Comparison of ENCODE assay signal across 17 cellular contexts in the genomic region with DNA sequence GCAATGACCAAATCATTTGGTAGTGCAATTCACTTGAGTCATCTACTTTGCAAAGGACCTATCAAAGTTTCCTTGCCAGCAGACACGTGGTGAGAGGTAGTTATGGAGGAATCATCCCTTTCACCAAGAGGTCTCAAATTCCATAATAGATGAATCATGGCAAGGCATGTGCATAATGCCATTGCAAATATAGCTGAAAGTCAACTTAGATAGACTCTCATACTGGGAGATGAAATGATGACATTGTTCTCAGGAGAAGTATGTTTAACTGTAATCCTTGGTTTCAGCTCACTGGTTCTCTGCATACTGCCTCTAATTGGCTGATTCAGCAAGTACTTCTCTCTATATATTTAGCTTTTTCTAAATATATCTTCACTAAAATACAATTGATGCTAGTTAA. TPM values are rescaled to one million over a fixed set of nuclear protein-coding genes. Genes with fewer than 3 reads are reported as not detected.
DNase-seq lines count a peak whose midpoint lies in the region; ATAC-seq and TF ChIP-seq lines count a peak whose summit lies in the region.
"Had no signal": no experiment of that assay in that cellular context is flagged by ENCODE, and none has a peak within 500 bp of the region (broad histone marks: within the 10 kb centered on the region; RNA-seq: fewer than 3 reads in every experiment).

No MANE protein-coding gene starts in this region.

- no peak for ATAC-seq in GM19023 (IDR thresholded peaks at IDR 0.05; ENCODE audit: unreplicated experiment)
- ATAC-seq: activated CD8-positive, alpha-beta memory T cell treated with anti-CD3 and anti-CD28 coated beads, Interleukin-2, amount 10 ng/mL, durations not matched to agents 7 days and 5 days; left ventricle myocardium superior; pancreas had no signal

- no peaks in the 10 kb centered on the region for H3K36me3 ChIP-seq in A673 (ENCODE audit: insufficient read depth, low read length, poor library complexity, severe bottlenecking)
- no peaks in the 10 kb centered on the region for H3K36me3 ChIP-seq in SJCRH30
- H3K36me3 ChIP-seq: pancreas, thoracic aorta had no signal

- H3K4me1 ChIP-seq in A673 (ENCODE audit: insufficient read depth, low read length, poor library complexity, severe bottlenecking) = no peaks in the 10 kb centered on the region
- peaks cover 14% of the 10 kb centered on the region for H3K4me1 ChIP-seq in SJCRH30
- H3K4me1 ChIP-seq: esophagus muscularis mucosa, pancreas had no signal

- no peak for TF ChIP-seq CTCF in A673 (conservative IDR thresholded peaks at IDR 0.05; ENCODE audit: low read depth, low read length)

- no TSS peak for BruUV-seq in A673 (replicated peaks; lab: Mats Ljungman, UMichigan)

- no peaks in the 10 kb centered on the region for H3K9me3 ChIP-seq in A673 (ENCODE audit: low read depth, low read length, poor library complexity, severe bottlenecking)
- H3K9me3 ChIP-seq in SJCRH30 (replicated peaks) = no peaks in the 10 kb centered on the region
- H3K9me3 ChIP-seq: esophagus muscularis mucosa, pancreas, thoracic aorta had no signal

- CTCF ChIA-PET in A673 (lab: Charles Lee) = no interaction called here

- H3K27ac ChIP-seq in A673 (ENCODE audit: low read depth, low read length, poor library complexity, severe bottlenecking) (no peak overlapping the region), SJCRH30 (no peak overlapping the region)
- H3K27ac ChIP-seq: C4-2B, esophagus muscularis mucosa, pancreas, thoracic aorta had no signal

- peak; percentile 49 for DNase-seq in A673 (ENCODE audit: low spot score)
- DNase-seq in HCEC 1CT = peak; percentile 86
- peak; percentile 46 to 62 for DNase-seq in SJCRH30
- peak; percentile 60 for DNase-seq in fibroblast of peridontal ligament (ENCODE audit: extremely low read depth)
- DNase-seq in NCI-H1417 treated with DMSO at 0.1 percent for 48 hours (lab: John Stamatoyannopoulos, UW) = no peak
- DNase-seq in stimulated activated CD8-positive, alpha-beta memory T cell treated with anti-CD3 and anti-CD28 coated beads, Interleukin-4, amount 100 ng/mL, for 48 hours = no peak
- no peak for DNase-seq in DMS 273 treated with DMSO at 0.1 percent for 48 hours (lab: John Stamatoyannopoulos, UW)
- DNase-seq: activated CD8-positive, alpha-beta memory T cell treated with anti-CD3 and anti-CD28 coated beads, Interleukin-2, amount 10 ng/mL, durations not matched to agents 7 days and 5 days; Karpas-422; left ventricle myocardium superior; NCI-H524 treated with DMSO at 0.1 percent for 48 hours; pancreas; T-helper 1 cell had no signal

- POLR2A ChIA-PET in A673 (lab: Charles Lee; ENCODE audit: low non-redundant PET) = interaction anchor here (0.6 kb wide), 1 partner anchor 8 kb away, joined by 3 read pairs; no protein-coding TSS in a partner anchor

- H3K4me3 ChIP-seq in A673 (ENCODE audit: low read depth, low read length, poor library complexity, severe bottlenecking) = no peak overlapping the region
- no peak overlapping the region for H3K4me3 ChIP-seq in SJCRH30
- H3K4me3 ChIP-seq: esophagus muscularis mucosa, pancreas, thoracic aorta had no signal

- H3K27me3 ChIP-seq in A673 (replicated peaks; ENCODE audit: insufficient read depth, low read depth, low read length, poor library complexity) = no peaks in the 10 kb centered on the region
- no peaks in the 10 kb centered on the region for H3K27me3 ChIP-seq in SJCRH30
- H3K27me3 ChIP-seq: esophagus muscularis mucosa, pancreas had no signal

- intact Hi-C loops in A673 (cut with micrococcal nuclease; ENCODE audit: unreplicated experiment) = no loop called here

RNA-seq across cellular contexts. Expression of gene CALCRL, which starts 57.2 kb away (rescaled TPM):
- total RNA-seq in A673 (2021) = 2.8 and 3.1 TPM in 2 replicates
- 20.6 and 22.2 TPM in 2 replicates for total RNA-seq in SJCRH30 (2014; rRNA removed; shearing (Covaris generic))

Comparison
In these comparisons a context has a peak if more than half of its experiments do, and no peak if none do; other contexts are left out.
1. DNase-seq: peak in A673 (single experiment), HCEC 1CT (single experiment), SJCRH30 (2 of 2) and fibroblast of peridontal ligament (single experiment); none in NCI-H1417 treated with DMSO at 0.1 percent for 48 hours (single experiment), stimulated activated CD8-positive, alpha-beta memory T cell treated with anti-CD3 and anti-CD28 coated beads, Interleukin-4, amount 100 ng/mL, for 48 hours (single experiment) and DMS 273 treated with DMSO at 0.1 percent for 48 hours (single experiment).